In the genomic region with DNA sequence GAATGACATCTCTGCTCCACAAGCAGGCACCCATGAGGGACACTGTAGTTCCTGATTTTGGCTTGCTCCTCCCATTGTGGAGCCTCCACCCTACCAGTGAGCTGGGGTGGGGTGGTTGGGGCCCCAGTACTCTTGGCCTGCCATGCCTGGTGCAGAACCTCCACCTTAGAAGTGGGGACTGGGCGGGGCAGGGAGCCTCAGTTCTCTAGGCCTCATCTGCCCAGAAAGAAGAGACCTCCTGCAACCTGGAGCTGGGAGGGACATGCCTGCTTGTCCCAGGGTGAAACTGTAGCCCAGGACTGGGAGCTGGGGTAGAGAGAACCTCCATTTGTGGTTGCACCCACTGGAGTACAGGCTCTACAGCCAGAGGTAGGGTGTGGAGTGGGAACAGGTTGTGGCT, we compare ENCODE assay signal across 27 cellular contexts. TPM values are rescaled to one million over a fixed set of nuclear protein-coding genes. Genes with fewer than 3 reads are reported as not detected.
"Had no signal": no experiment of that assay in that cellular context is flagged by ENCODE, and none has a peak within 500 bp of the region (broad histone marks: within the 10 kb centered on the region; RNA-seq: fewer than 3 reads in every experiment).

No MANE protein-coding gene starts in this region.

- H3K27ac ChIP-seq: ascending aorta, brain microvascular endothelial cell, dorsolateral prefrontal cortex, esophagus muscularis mucosa, stomach, transverse colon, uterus had no signal

- H3K9me3 Mint-ChIP-seq: activated B cell treated with CpG ODN at 0.5 μM for 24 hours; activated CD4-positive, alpha-beta memory T cell treated with anti-CD3 and anti-CD28 coated beads for 36 hours; effector memory CD8-positive, alpha-beta T cell; natural killer cell; stimulated activated effector memory CD8-positive, alpha-beta T cell treated with anti-CD3 and anti-CD28 coated beads, Interleukin-12 subunit alpha, Interleukin-12 subunit beta, amount 100 ng/mL, for 72 hours had no signal

- H3K4me3 ChIP-seq: ascending aorta, dorsolateral prefrontal cortex, esophagus muscularis mucosa, stomach, transverse colon, uterus had no signal

- H3K27ac Mint-ChIP-seq: activated B cell treated with CpG ODN at 0.5 μM for 24 hours; activated CD4-positive, alpha-beta memory T cell treated with anti-CD3 and anti-CD28 coated beads for 36 hours; mesothelial cell of epicardium; natural killer cell; progenitor cell of endocrine pancreas; stimulated activated effector memory CD8-positive, alpha-beta T cell treated with anti-CD3 and anti-CD28 coated beads, Interleukin-12 subunit alpha, Interleukin-12 subunit beta, amount 100 ng/mL, for 72 hours had no signal

- ATAC-seq: effector memory CD8-positive, alpha-beta T cell; natural killer cell; stimulated activated effector memory CD8-positive, alpha-beta T cell treated with anti-CD3 and anti-CD28 coated beads, Interleukin-12 subunit alpha, Interleukin-12 subunit beta, amount 100 ng/mL, for 72 hours had no signal

- H3K36me3 ChIP-seq: ascending aorta, brain microvascular endothelial cell, stomach, transverse colon, uterus had no signal

- H3K4me1 ChIP-seq: ascending aorta, esophagus muscularis mucosa, stomach, transverse colon, uterus had no signal

- H3K9me3 ChIP-seq: ascending aorta, esophagus muscularis mucosa, stomach, transverse colon, uterus had no signal

- H3K27me3 ChIP-seq: ascending aorta, brain microvascular endothelial cell, dorsolateral prefrontal cortex, transverse colon, uterus had no signal

- H3K4me3 Mint-ChIP-seq: activated B cell treated with CpG ODN at 0.5 μM for 24 hours; activated CD4-positive, alpha-beta memory T cell treated with anti-CD3 and anti-CD28 coated beads for 36 hours; effector memory CD8-positive, alpha-beta T cell; mesothelial cell of epicardium; natural killer cell; stimulated activated effector memory CD8-positive, alpha-beta T cell treated with anti-CD3 and anti-CD28 coated beads, Interleukin-12 subunit alpha, Interleukin-12 subunit beta, amount 100 ng/mL, for 72 hours had no signal

- DNase-seq: activated B cell treated with CpG ODN at 0.5 μM for 24 hours; activated CD4-positive, alpha-beta memory T cell treated with anti-CD3 and anti-CD28 coated beads for 36 hours; activated CD4-positive, alpha-beta T cell treated with anti-CD3 and anti-CD28 coated beads for 48 hours; activated gamma-delta T cell; activated naive CD4-positive, alpha-beta T cell treated with anti-CD3 and anti-CD28 coated beads, Interleukin-2, amount 50 U/mL, for 16 hours; activated T-cell treated with anti-CD3 and anti-CD28 coated beads, Interleukin-2, amount 50 U/mL, for 48 hours; brain microvascular endothelial cell; central memory CD4-positive, alpha-beta T cell; effector memory CD8-positive, alpha-beta T cell; natural killer cell; retina; stimulated activated CD4-positive, alpha-beta T cell treated with anti-CD3 and anti-CD28 coated beads, Interleukin-2, amount 100 ng/mL, for 24 hours; stomach; T1000; transverse colon; uterus had no signal

- H3K36me3 Mint-ChIP-seq: activated CD4-positive, alpha-beta memory T cell treated with anti-CD3 and anti-CD28 coated beads for 36 hours; mesothelial cell of epicardium; natural killer cell; stimulated activated effector memory CD8-positive, alpha-beta T cell treated with anti-CD3 and anti-CD28 coated beads, Interleukin-12 subunit alpha, Interleukin-12 subunit beta, amount 100 ng/mL, for 72 hours had no signal

- FAIRE-seq: colon, frontal cortex, islet of Langerhans had no signal

- H3K4me1 Mint-ChIP-seq: activated B cell treated with CpG ODN at 0.5 μM for 24 hours; mesothelial cell of epicardium; natural killer cell; stimulated activated effector memory CD8-positive, alpha-beta T cell treated with anti-CD3 and anti-CD28 coated beads, Interleukin-12 subunit alpha, Interleukin-12 subunit beta, amount 100 ng/mL, for 72 hours had no signal

RNA-seq across cellular contexts. Expression of gene RAMP3, which starts 14.4 kb away (rescaled TPM):
- total RNA-seq: activated B cell treated with CpG ODN at 0.5 μM for 24 hours; activated CD4-positive, alpha-beta memory T cell treated with anti-CD3 and anti-CD28 coated beads for 36 hours; mesothelial cell of epicardium; natural killer cell; osteoblast; progenitor cell of endocrine pancreas; T-helper 1 cell treated with Interleukin-12 subunit alpha and Interleukin-12 subunit beta and Interleukin-4 antibody, amounts not matched to agents 30 ng/mL and 1 ng/mL, for 36 hours had no signal
